8 cellular contexts compared by ENCODE assay signal in genomic region chr6:166382933-166383816, GRCh38. TPM values are rescaled to one million over a fixed set of nuclear protein-coding genes. Genes with fewer than 3 reads are reported as not detected.
DNase-seq lines count a peak whose midpoint lies in the region; ATAC-seq and TF ChIP-seq lines count a peak whose summit lies in the region.

TSS of gene MPC1 (minus strand) at chr6:166382940. CDS start at chr6:166382876, 64 bp downstream.

- H3K36me3 ChIP-seq in iPS-18a (ENCODE audit: control insufficient read depth, low read depth, low read length) (no peaks in the 10 kb centered on the region), skeletal muscle satellite cell (ENCODE audit: insufficient read depth, low read length) (no peaks in the 10 kb centered on the region)

- H3K27ac ChIP-seq in VCaP, result peak within 1 kb of the TSS; percentile 91
- H3K27ac ChIP-seq in iPS-18a (ENCODE audit: low read length), result peak within 1 kb of the TSS; percentile 36

- H3K9ac ChIP-seq in iPS-18a (ENCODE audit: low read length) (peak within 1 kb of the TSS; percentile 87), skeletal muscle satellite cell (ENCODE audit: low read depth, low read length) (peak within 1 kb of the TSS; percentile 84)

- H3K27me3 ChIP-seq in iPS-18a (ENCODE audit: control insufficient read depth, insufficient read depth, low read length) (peaks cover 3% of the 10 kb centered on the region), skeletal muscle satellite cell (ENCODE audit: control insufficient read depth, insufficient read depth, low read length) (no peaks in the 10 kb centered on the region)

- H3K9me3 ChIP-seq in iPS-18a (ENCODE audit: control insufficient read depth, low read depth, low read length) (no peaks in the 10 kb centered on the region), skeletal muscle satellite cell (replicated peaks; ENCODE audit: low read length) (no peaks in the 10 kb centered on the region)

- in situ Hi-C loops in T47D (cut with HindIII; ENCODE audit: low pct_unique_long_range_greater_than_20kb, low sequenced_read_pairs), result no loop called here

- POLR2A ChIA-PET in AG04449 (lab: Yijun Ruan, JAX), result no interaction called here

- H3K4me2 ChIP-seq in skeletal muscle satellite cell (ENCODE audit: low read length), result peak within 1 kb of the TSS; percentile 100

- DNase-seq in AG04449 (ENCODE audit: low read depth, low spot score) (peak; percentile 47), NCI-H2196 treated with DMSO at 0.1 percent for 48 hours (lab: John Stamatoyannopoulos, UW; ENCODE audit: unreplicated experiment) (peak; percentile 64), T47D (ENCODE audit: low read depth in 1 of 2, low spot score in 1 of 2) (peak; percentile 90 to 95)

- ATAC-seq in GM18907 (IDR thresholded peaks at IDR 0.05; ENCODE audit: unreplicated experiment), result peak; percentile 92
- ATAC-seq in HG03139 (IDR thresholded peaks at IDR 0.05; ENCODE audit: unreplicated experiment), result peak; percentile 82

- H3K4me1 ChIP-seq in iPS-18a (ENCODE audit: control insufficient read depth, low read depth, low read length) (peaks cover 5% of the 10 kb centered on the region), skeletal muscle satellite cell (ENCODE audit: control insufficient read depth, insufficient read depth, low read length) (peaks cover 5% of the 10 kb centered on the region)

- H3K4me3 ChIP-seq in AG04449 (ENCODE audit: low read depth, low read length) (peak within 1 kb of the TSS; percentile 83), iPS-18a (ENCODE audit: low read length) (peak within 1 kb of the TSS; percentile 72), skeletal muscle satellite cell (ENCODE audit: low read length) (peak within 1 kb of the TSS; percentile 98)

- TF ChIP-seq CTCF in AG04449 (IDR thresholded peaks at IDR 0.05; ENCODE audit: insufficient read depth, low read length, missing control alignments) (no peak), VCaP (conservative IDR thresholded peaks at IDR 0.05) (no peak)

- CTCF ChIA-PET in AG04449 (lab: Yijun Ruan, JAX), result interaction anchor here (1.2 kb wide), 1 partner anchor 18 kb away, joined by 4 read pairs; no protein-coding TSS in a partner anchor

RNA-seq across cellular contexts. Expression of gene MPC1, which starts in this region (rescaled TPM):
- total RNA-seq in skeletal muscle satellite cell (2012; rRNA removed), result 27.1 and 33.2 TPM in 2 replicates

Comparison
In these comparisons a context has a peak if more than half of its experiments do, and no peak if none do; other contexts are left out.
1. Peak in every context shown above with its lines: DNase-seq, ATAC-seq, H3K4me3 ChIP-seq and H3K27ac ChIP-seq.